8 cellular contexts compared by ENCODE assay signal in genomic region chr19:54178581-54179261, GRCh38.
A peak's percentile ranks its signal among the peaks of the same experiment; 100 is the strongest.
DNase-seq lines count a peak whose midpoint lies in the region; ATAC-seq and TF ChIP-seq lines count a peak whose summit lies in the region.

No MANE protein-coding gene starts in this region.

- no peak for TF ChIP-seq RAD21 in Ishikawa (IDR thresholded peaks at IDR 0.05; ENCODE audit: low read depth)

- DNase-seq in COLO668 (lab: John Stamatoyannopoulos, UW; ENCODE audit: unreplicated experiment): peak; percentile 77
- DNase-seq in activated T-cell treated with anti-CD3 and anti-CD28 coated beads, Interleukin-2, amount 50 U/mL, for 48 hours: peak; percentile 45 to 65
- peak; percentile 22 for DNase-seq in midbrain (lab: John Stamatoyannopoulos, UW)
- DNase-seq in effector CD8-positive, alpha-beta T cell (lab: John Stamatoyannopoulos, UW): no peak

- ATAC-seq in GM19023 (IDR thresholded peaks at IDR 0.05; ENCODE audit: unreplicated experiment): no peak
- ATAC-seq in HG03565 (IDR thresholded peaks at IDR 0.05; ENCODE audit: unreplicated experiment): no peak
- no peak for ATAC-seq in GM21825 (IDR thresholded peaks at IDR 0.05; ENCODE audit: unreplicated experiment)

- no peak for TF ChIP-seq EP300 in Ishikawa (IDR thresholded peaks at IDR 0.05; ENCODE audit: borderline replicate concordance)

TF ChIP-seq in Ishikawa, 13 proteins besides CTCF, POLR2A, EP300 and RAD21:
- TF ChIP-seq TCF12 (IDR thresholded peaks at IDR 0.05; ENCODE audit: low read depth) (no peak), CREB1 (IDR thresholded peaks at IDR 0.05; ENCODE audit: low read depth) (no peak), YY1 (IDR thresholded peaks at IDR 0.05; ENCODE audit: low read depth) (no peak), USF1 (IDR thresholded peaks at IDR 0.05) (peak; percentile 41; the same call in 1 of the 2 replicates)
